8 cellular contexts compared by ENCODE assay signal in the genomic region with DNA sequence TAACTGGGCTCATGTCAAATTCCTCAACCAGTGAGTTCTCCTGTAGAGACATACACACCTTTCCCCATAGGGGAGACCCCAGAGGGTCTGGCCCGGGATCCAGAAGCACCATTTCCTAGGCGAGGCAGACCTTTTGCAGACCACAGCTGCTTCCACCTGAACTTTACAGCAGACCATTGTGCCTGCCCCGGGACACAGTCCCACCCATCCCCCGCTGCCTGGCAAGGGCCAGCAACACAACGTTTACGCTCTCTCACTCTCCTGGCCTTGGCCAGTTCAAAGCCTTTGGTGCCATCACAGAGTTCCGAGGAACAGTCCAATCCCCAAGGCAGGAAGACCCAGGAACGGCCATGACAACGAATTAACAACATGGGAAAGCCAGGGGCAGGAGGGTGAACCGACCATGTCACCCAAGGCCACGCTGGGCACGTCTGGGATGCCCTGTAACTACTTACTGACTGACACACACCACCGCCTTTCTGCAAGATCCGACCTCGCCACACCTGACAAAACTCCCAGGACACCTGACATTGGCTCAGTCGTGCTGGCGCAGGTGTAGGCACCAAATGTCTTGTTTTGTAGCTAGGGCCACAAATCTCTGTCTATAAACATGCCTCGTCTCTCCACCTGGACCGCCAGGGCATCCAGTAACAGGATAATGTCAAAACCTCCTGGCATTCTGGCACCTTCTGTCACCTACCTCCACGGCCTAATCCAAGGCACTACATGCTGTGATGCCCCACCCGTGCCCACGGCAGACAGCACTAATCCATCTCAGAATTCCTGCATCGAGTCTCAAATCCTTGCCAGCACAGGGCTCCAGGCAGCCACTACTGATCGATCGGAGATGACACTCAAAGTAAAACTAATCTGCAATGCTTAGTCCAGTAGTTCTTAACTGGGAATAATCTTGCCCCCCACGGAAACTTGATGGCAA. TPM values are rescaled to one million over a fixed set of nuclear protein-coding genes. Genes with fewer than 3 reads are reported as not detected.
DNase-seq lines count a peak whose midpoint lies in the region; ATAC-seq and TF ChIP-seq lines count a peak whose summit lies in the region.

No MANE protein-coding gene starts in this region.

- CTCF ChIA-PET in activated CD4-positive, alpha-beta memory T cell treated with anti-CD3 and anti-CD28 coated beads for 36 hours (lab: Charles Lee), result interaction anchor here (1.0 to 5.5 kb wide), 2 partner anchors 35 to 42 kb away, joined by 3 to 28 read pairs; no protein-coding TSS in a partner anchor

- no peak overlapping the region for H3K4me3 ChIP-seq in gastrocnemius medialis

- ATAC-seq in gastrocnemius medialis, result no peak
- ATAC-seq in GM19463 (IDR thresholded peaks at IDR 0.05; ENCODE audit: unreplicated experiment), result no peak
- ATAC-seq in GM19395 (IDR thresholded peaks at IDR 0.05; ENCODE audit: unreplicated experiment), result no peak

- H3K27me3 Mint-ChIP-seq in activated CD4-positive, alpha-beta memory T cell treated with anti-CD3 and anti-CD28 coated beads for 36 hours, result no peaks in the 10 kb centered on the region
- H3K27me3 Mint-ChIP-seq in glutamatergic neuron (ENCODE audit: unreplicated experiment), result peaks cover 11% of the 10 kb centered on the region

- no peaks in the 10 kb centered on the region for H3K9me3 Mint-ChIP-seq in activated CD4-positive, alpha-beta memory T cell treated with anti-CD3 and anti-CD28 coated beads for 36 hours
- H3K9me3 Mint-ChIP-seq in glutamatergic neuron (ENCODE audit: unreplicated experiment), result peaks cover 8% of the 10 kb centered on the region

- H3K27me3 ChIP-seq in gastrocnemius medialis, result no peaks in the 10 kb centered on the region

- H3K36me3 Mint-ChIP-seq in activated CD4-positive, alpha-beta memory T cell treated with anti-CD3 and anti-CD28 coated beads for 36 hours, result peaks cover 83% of the 10 kb centered on the region
- H3K36me3 Mint-ChIP-seq in glutamatergic neuron (ENCODE audit: unreplicated experiment), result peaks cover 7% of the 10 kb centered on the region

- TF ChIP-seq CTCF in glutamatergic neuron (IDR thresholded peaks at IDR 0.05; ENCODE audit: partially characterized antibody, unreplicated experiment) (no peak), gastrocnemius medialis (IDR thresholded peaks at IDR 0.05 in 4 of 5, conservative IDR thresholded peaks at IDR 0.05 in 1 of 5) (no peak)

- DNase-seq in G401 (ENCODE audit: low spot score) (peak; percentile 80), glutamatergic neuron (no peak), gastrocnemius medialis (no peak), OCI-M2 (lab: John Stamatoyannopoulos, UW; ENCODE audit: unreplicated experiment) (no peak), NCI-H1694 treated with DMSO at 0.1 percent for 48 hours (lab: John Stamatoyannopoulos, UW) (no peak)
- no peak for DNase-seq in activated CD4-positive, alpha-beta memory T cell treated with anti-CD3 and anti-CD28 coated beads for 36 hours

- H3K4me3 Mint-ChIP-seq in activated CD4-positive, alpha-beta memory T cell treated with anti-CD3 and anti-CD28 coated beads for 36 hours, result peak overlapping the region; percentile 75
- H3K4me3 Mint-ChIP-seq in glutamatergic neuron (ENCODE audit: unreplicated experiment), result peak overlapping the region; percentile 20

- peaks cover 97% of the 10 kb centered on the region for H3K4me1 Mint-ChIP-seq in activated CD4-positive, alpha-beta memory T cell treated with anti-CD3 and anti-CD28 coated beads for 36 hours (ENCODE audit: low read depth)
- peaks cover 12% of the 10 kb centered on the region for H3K4me1 Mint-ChIP-seq in glutamatergic neuron (ENCODE audit: low read depth, unreplicated experiment)

- in situ Hi-C loops in G401 (cut with HindIII; ENCODE audit: low sequenced_read_pairs), result no loop called here
- in situ Hi-C loops in gastrocnemius medialis (cut with MboI; ENCODE audit: low sequenced_read_pairs in 4 of 4), result no loop called here

- H3K27ac ChIP-seq in gastrocnemius medialis, result peak overlapping the region; percentile 82 to 84 (median 84)

- POLR2A ChIA-PET in activated CD4-positive, alpha-beta memory T cell treated with anti-CD3 and anti-CD28 coated beads for 36 hours (lab: Charles Lee), result interaction anchor here (1.0 kb wide), 1 partner anchor 28 kb away, joined by 4 read pairs; no protein-coding TSS in a partner anchor

- intact Hi-C loops in activated CD4-positive, alpha-beta memory T cell treated with anti-CD3 and anti-CD28 coated beads for 36 hours (cut with micrococcal nuclease), result no loop called here
- intact Hi-C loops in gastrocnemius medialis (cut with DNase I; ENCODE audit: low total_unique reads), result no loop called here

- no peaks in the 10 kb centered on the region for H3K9me3 ChIP-seq in gastrocnemius medialis

- TF ChIP-seq POLR2A in gastrocnemius medialis (IDR thresholded peaks at IDR 0.05), result no peak

- H3K36me3 ChIP-seq in gastrocnemius medialis, result peaks cover 0 to 53% of the 10 kb centered on the region in 2 donors

- peak overlapping the region; percentile 99 for H3K27ac Mint-ChIP-seq in activated CD4-positive, alpha-beta memory T cell treated with anti-CD3 and anti-CD28 coated beads for 36 hours
- no peak overlapping the region for H3K27ac Mint-ChIP-seq in glutamatergic neuron (ENCODE audit: unreplicated experiment)

- peaks cover 75 to 76% of the 10 kb centered on the region in 2 donors for H3K4me1 ChIP-seq in gastrocnemius medialis

RNA-seq across cellular contexts. Expression of a gene that starts 51.3 kb away (rescaled TPM):
- total RNA-seq in G401 (2014; rRNA removed; shearing (Covaris generic)), result 153 and 185 TPM in 2 replicates
- 100 to 1,000 TPM; 712 to 720 TPM for total RNA-seq in activated CD4-positive, alpha-beta memory T cell treated with anti-CD3 and anti-CD28 coated beads for 36 hours
- total RNA-seq in glutamatergic neuron (ENCODE audit: unreplicated experiment), result 122 TPM
- 100 to 1,000 TPM in 3 of 4 donors, 10 to 100 TPM in 1; 38.9 to 115 (median 104) TPM for total RNA-seq in gastrocnemius medialis
